Comparison of ENCODE assay signal across 1 cellular context in genomic region chr6:21739838-21740237, GRCh38.
TF ChIP-seq lines count a peak whose summit lies in the region.

No MANE protein-coding gene starts in this region.

TF ChIP-seq in H1, 55 proteins besides CTCF, POLR2A, EP300 and RAD21:
- TF ChIP-seq MAFK (IDR thresholded peaks at IDR 0.05; ENCODE audit: low read depth, low read length) (no peak), CBX8 (IDR thresholded peaks at IDR 0.05; ENCODE audit: borderline replicate concordance, low read depth, low read length) (no peak), TAF7 (optimal IDR thresholded peaks at IDR 0.05; ENCODE audit: borderline replicate concordance, low read depth, low read length) (no peak), JUN (IDR thresholded peaks at IDR 0.05; ENCODE audit: low read depth, low read length) (no peak), EGR1 (IDR thresholded peaks at IDR 0.05; ENCODE audit: borderline replicate concordance, low read depth, low read length) (no peak), SP1 (IDR thresholded peaks at IDR 0.05; ENCODE audit: low read depth, low read length) (no peak), RFX5 (IDR thresholded peaks at IDR 0.05; ENCODE audit: borderline replicate concordance, low read depth, low read length) (no peak), EZH2 (IDR thresholded peaks at IDR 0.05; ENCODE audit: low read depth, low read length, severe bottlenecking) (no peak)
- TF ChIP-seq, protein P1, sequence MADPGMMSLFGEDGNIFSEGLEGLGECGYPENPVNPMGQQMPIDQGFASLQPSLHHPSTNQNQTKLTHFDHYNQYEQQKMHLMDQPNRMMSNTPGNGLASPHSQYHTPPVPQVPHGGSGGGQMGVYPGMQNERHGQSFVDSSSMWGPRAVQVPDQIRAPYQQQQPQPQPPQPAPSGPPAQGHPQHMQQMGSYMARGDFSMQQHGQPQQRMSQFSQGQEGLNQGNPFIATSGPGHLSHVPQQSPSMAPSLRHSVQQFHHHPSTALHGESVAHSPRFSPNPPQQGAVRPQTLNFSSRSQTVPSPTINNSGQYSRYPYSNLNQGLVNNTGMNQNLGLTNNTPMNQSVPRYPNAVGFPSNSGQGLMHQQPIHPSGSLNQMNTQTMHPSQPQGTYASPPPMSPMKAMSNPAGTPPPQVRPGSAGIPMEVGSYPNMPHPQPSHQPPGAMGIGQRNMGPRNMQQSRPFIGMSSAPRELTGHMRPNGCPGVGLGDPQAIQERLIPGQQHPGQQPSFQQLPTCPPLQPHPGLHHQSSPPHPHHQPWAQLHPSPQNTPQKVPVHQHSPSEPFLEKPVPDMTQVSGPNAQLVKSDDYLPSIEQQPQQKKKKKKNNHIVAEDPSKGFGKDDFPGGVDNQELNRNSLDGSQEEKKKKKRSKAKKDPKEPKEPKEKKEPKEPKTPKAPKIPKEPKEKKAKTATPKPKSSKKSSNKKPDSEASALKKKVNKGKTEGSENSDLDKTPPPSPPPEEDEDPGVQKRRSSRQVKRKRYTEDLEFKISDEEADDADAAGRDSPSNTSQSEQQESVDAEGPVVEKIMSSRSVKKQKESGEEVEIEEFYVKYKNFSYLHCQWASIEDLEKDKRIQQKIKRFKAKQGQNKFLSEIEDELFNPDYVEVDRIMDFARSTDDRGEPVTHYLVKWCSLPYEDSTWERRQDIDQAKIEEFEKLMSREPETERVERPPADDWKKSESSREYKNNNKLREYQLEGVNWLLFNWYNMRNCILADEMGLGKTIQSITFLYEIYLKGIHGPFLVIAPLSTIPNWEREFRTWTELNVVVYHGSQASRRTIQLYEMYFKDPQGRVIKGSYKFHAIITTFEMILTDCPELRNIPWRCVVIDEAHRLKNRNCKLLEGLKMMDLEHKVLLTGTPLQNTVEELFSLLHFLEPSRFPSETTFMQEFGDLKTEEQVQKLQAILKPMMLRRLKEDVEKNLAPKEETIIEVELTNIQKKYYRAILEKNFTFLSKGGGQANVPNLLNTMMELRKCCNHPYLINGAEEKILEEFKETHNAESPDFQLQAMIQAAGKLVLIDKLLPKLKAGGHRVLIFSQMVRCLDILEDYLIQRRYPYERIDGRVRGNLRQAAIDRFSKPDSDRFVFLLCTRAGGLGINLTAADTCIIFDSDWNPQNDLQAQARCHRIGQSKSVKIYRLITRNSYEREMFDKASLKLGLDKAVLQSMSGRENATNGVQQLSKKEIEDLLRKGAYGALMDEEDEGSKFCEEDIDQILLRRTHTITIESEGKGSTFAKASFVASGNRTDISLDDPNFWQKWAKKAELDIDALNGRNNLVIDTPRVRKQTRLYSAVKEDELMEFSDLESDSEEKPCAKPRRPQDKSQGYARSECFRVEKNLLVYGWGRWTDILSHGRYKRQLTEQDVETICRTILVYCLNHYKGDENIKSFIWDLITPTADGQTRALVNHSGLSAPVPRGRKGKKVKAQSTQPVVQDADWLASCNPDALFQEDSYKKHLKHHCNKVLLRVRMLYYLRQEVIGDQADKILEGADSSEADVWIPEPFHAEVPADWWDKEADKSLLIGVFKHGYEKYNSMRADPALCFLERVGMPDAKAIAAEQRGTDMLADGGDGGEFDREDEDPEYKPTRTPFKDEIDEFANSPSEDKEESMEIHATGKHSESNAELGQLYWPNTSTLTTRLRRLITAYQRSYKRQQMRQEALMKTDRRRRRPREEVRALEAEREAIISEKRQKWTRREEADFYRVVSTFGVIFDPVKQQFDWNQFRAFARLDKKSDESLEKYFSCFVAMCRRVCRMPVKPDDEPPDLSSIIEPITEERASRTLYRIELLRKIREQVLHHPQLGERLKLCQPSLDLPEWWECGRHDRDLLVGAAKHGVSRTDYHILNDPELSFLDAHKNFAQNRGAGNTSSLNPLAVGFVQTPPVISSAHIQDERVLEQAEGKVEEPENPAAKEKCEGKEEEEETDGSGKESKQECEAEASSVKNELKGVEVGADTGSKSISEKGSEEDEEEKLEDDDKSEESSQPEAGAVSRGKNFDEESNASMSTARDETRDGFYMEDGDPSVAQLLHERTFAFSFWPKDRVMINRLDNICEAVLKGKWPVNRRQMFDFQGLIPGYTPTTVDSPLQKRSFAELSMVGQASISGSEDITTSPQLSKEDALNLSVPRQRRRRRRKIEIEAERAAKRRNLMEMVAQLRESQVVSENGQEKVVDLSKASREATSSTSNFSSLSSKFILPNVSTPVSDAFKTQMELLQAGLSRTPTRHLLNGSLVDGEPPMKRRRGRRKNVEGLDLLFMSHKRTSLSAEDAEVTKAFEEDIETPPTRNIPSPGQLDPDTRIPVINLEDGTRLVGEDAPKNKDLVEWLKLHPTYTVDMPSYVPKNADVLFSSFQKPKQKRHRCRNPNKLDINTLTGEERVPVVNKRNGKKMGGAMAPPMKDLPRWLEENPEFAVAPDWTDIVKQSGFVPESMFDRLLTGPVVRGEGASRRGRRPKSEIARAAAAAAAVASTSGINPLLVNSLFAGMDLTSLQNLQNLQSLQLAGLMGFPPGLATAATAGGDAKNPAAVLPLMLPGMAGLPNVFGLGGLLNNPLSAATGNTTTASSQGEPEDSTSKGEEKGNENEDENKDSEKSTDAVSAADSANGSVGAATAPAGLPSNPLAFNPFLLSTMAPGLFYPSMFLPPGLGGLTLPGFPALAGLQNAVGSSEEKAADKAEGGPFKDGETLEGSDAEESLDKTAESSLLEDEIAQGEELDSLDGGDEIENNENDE (IDR thresholded peaks at IDR 0.05; ENCODE audit: insufficient replicate concordance, low read length) = no peak
